In genomic region chr4:8335848-8336247, GRCh38 we compare ENCODE assay signal across 7 cellular contexts.
"Had no signal": no experiment of that assay in that cellular context is flagged by ENCODE, and none has a peak within 500 bp of the region (broad histone marks: within the 10 kb centered on the region; RNA-seq: fewer than 3 reads in every experiment).

No MANE protein-coding gene starts in this region.

- ATAC-seq: GM23338 had no signal

- H3K27ac Mint-ChIP-seq: GM23338, H9, IgD-negative memory B cell had no signal

- DNase-seq: H9, HCEC 1CT had no signal

- H3K4me2 ChIP-seq: GM23338 had no signal

- H3K4me3 Mint-ChIP-seq: GM23338, H9, IgD-negative memory B cell had no signal

- FAIRE-seq: H1, H54, HTR-8/SVneo had no signal

- H3K4me1 Mint-ChIP-seq: GM23338, H9 had no signal

- H3K4me3 ChIP-seq: GM23338 had no signal

- H3K36me3 Mint-ChIP-seq: IgD-negative memory B cell had no signal

- H2AFZ ChIP-seq: GM23338 had no signal
